In the genomic region with DNA sequence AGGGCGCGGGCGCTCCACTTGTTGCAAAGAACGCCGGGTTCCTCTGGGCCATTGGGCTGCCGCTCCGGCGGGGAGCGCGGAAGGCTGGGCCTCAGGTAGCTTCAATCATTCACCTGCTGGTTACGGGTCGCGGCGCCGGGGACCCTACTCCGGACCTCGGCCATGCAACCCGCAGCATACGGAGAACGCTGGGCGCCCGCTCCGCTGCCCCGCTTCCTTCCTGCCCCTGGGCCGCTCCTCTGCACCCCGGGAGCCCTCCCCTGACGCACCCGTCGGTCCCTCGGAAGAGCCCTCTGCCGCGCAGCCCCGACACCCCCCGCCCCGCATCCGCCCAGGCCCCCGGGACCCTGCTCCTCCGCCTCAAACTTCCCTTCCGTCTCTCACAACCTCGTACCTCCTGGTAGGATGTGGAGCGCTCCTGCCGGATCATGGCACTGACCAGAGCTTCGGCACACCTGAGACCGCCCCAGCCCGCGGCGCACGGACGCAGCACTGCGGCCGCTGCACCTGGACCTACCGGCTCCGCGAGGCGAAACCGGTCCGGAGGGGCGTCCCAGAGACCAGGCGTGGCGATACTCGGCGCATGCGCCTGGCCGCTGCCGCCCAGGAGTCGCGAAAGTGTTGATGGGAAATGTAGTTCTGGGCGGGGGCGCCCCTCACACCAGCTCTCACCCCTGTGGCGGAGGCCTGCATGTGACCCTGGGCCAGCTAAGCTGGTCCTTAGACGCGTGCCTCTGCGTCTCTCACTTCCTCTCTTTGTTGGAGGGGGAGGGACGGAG, we compare ENCODE assay signal across 1 cellular context.
TF ChIP-seq lines count a peak whose summit lies in the region.

TSS of gene PACC1 (minus strand) at position 559 of the 779 bp plus-strand sequence. CDS start at position 430, 129 bp downstream.

TF ChIP-seq in SK-N-SH, 30 proteins besides CTCF, POLR2A, EP300 and RAD21 (continued from another document):
- TF ChIP-seq, protein P1, sequence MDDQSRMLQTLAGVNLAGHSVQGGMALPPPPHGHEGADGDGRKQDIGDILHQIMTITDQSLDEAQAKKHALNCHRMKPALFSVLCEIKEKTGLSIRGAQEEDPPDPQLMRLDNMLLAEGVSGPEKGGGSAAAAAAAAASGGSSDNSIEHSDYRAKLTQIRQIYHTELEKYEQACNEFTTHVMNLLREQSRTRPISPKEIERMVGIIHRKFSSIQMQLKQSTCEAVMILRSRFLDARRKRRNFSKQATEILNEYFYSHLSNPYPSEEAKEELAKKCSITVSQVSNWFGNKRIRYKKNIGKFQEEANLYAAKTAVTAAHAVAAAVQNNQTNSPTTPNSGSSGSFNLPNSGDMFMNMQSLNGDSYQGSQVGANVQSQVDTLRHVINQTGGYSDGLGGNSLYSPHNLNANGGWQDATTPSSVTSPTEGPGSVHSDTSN (IDR thresholded peaks at IDR 0.05): no peak
- peak; percentile 43; the same call in 1 of the 2 replicates for TF ChIP-seq USF2 (IDR thresholded peaks at IDR 0.05; ENCODE audit: borderline replicate concordance, low read depth, low read length)
- TF ChIP-seq SIN3A (IDR thresholded peaks at IDR 0.05; ENCODE audit: borderline replicate concordance, low read depth, low read length): 0 out of 2 replicates have a peak, but pooled peaks have one; percentile 18
- TF ChIP-seq TAF1 (IDR thresholded peaks at IDR 0.05; ENCODE audit: borderline replicate concordance, low read depth, low read length): no peak; the same call in 1 of the 2 replicates
- TF ChIP-seq MXI1 (IDR thresholded peaks at IDR 0.05; ENCODE audit: low read depth, low read length): peak; percentile 71; the same call in 1 of the 2 replicates
- no peak for TF ChIP-seq EZH2phosphoT487 (IDR thresholded peaks at IDR 0.05; ENCODE audit: borderline replicate concordance, low read depth)
- TF ChIP-seq JUND (IDR thresholded peaks at IDR 0.05): no peak
- peak; percentile 15 for TF ChIP-seq CHD2 (IDR thresholded peaks at IDR 0.05; ENCODE audit: low read length, partially characterized antibody)
- TF ChIP-seq FOXJ3 (CRISPR knock-in tag; IDR thresholded peaks at IDR 0.05): no peak
- TF ChIP-seq TCF12 (IDR thresholded peaks at IDR 0.05): no peak
- TF ChIP-seq, protein P2, sequence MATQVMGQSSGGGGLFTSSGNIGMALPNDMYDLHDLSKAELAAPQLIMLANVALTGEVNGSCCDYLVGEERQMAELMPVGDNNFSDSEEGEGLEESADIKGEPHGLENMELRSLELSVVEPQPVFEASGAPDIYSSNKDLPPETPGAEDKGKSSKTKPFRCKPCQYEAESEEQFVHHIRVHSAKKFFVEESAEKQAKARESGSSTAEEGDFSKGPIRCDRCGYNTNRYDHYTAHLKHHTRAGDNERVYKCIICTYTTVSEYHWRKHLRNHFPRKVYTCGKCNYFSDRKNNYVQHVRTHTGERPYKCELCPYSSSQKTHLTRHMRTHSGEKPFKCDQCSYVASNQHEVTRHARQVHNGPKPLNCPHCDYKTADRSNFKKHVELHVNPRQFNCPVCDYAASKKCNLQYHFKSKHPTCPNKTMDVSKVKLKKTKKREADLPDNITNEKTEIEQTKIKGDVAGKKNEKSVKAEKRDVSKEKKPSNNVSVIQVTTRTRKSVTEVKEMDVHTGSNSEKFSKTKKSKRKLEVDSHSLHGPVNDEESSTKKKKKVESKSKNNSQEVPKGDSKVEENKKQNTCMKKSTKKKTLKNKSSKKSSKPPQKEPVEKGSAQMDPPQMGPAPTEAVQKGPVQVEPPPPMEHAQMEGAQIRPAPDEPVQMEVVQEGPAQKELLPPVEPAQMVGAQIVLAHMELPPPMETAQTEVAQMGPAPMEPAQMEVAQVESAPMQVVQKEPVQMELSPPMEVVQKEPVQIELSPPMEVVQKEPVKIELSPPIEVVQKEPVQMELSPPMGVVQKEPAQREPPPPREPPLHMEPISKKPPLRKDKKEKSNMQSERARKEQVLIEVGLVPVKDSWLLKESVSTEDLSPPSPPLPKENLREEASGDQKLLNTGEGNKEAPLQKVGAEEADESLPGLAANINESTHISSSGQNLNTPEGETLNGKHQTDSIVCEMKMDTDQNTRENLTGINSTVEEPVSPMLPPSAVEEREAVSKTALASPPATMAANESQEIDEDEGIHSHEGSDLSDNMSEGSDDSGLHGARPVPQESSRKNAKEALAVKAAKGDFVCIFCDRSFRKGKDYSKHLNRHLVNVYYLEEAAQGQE (IDR thresholded peaks at IDR 0.05; ENCODE audit: low read depth, low read length): no peak
- TF ChIP-seq MAX (IDR thresholded peaks at IDR 0.05; ENCODE audit: low read depth): peak; percentile 60
- TF ChIP-seq RFX5 (IDR thresholded peaks at IDR 0.05; ENCODE audit: low read length): no peak
- no peak for TF ChIP-seq SMC3 (IDR thresholded peaks at IDR 0.05; ENCODE audit: low read depth, low read length)
- TF ChIP-seq, protein P3, sequence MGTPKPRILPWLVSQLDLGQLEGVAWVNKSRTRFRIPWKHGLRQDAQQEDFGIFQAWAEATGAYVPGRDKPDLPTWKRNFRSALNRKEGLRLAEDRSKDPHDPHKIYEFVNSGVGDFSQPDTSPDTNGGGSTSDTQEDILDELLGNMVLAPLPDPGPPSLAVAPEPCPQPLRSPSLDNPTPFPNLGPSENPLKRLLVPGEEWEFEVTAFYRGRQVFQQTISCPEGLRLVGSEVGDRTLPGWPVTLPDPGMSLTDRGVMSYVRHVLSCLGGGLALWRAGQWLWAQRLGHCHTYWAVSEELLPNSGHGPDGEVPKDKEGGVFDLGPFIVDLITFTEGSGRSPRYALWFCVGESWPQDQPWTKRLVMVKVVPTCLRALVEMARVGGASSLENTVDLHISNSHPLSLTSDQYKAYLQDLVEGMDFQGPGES (IDR thresholded peaks at IDR 0.05; ENCODE audit: low read depth, low read length): no peak
- TF ChIP-seq MEF2A (IDR thresholded peaks at IDR 0.05; ENCODE audit: borderline replicate concordance, low read depth): no peak
- peak; percentile 91 for TF ChIP-seq NRF1 (IDR thresholded peaks at IDR 0.05; ENCODE audit: low read depth, low read length)
- no peak for TF ChIP-seq GABPA (IDR thresholded peaks at IDR 0.05; ENCODE audit: low read depth)
